1 cellular context compared by ENCODE assay signal in genomic region chr1:9234223-9235122, GRCh38.
TF ChIP-seq lines count a peak whose summit lies in the region.

A gene with protein sequence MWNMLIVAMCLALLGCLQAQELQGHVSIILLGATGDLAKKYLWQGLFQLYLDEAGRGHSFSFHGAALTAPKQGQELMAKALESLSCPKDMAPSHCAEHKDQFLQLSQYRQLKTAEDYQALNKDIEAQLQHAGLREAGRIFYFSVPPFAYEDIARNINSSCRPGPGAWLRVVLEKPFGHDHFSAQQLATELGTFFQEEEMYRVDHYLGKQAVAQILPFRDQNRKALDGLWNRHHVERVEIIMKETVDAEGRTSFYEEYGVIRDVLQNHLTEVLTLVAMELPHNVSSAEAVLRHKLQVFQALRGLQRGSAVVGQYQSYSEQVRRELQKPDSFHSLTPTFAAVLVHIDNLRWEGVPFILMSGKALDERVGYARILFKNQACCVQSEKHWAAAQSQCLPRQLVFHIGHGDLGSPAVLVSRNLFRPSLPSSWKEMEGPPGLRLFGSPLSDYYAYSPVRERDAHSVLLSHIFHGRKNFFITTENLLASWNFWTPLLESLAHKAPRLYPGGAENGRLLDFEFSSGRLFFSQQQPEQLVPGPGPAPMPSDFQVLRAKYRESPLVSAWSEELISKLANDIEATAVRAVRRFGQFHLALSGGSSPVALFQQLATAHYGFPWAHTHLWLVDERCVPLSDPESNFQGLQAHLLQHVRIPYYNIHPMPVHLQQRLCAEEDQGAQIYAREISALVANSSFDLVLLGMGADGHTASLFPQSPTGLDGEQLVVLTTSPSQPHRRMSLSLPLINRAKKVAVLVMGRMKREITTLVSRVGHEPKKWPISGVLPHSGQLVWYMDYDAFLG (plus strand): TSS chr1:9234774. CDS start chr1:9244935, 10,161 bp downstream.

TF ChIP-seq in HepG2, 621 proteins besides CTCF, POLR2A, EP300 and RAD21 (continued from another document and continues in another):
- TF ChIP-seq ZBTB25 (CRISPR knock-in tag; IDR thresholded peaks at IDR 0.05) (no peak), ZMAT3 (CRISPR knock-in tag; conservative IDR thresholded peaks at IDR 0.05) (peak; percentile 57; the same call in 1 of the 2 replicates), KAT2B (IDR thresholded peaks at IDR 0.05; ENCODE audit: borderline replicate concordance, low read depth, low read length) (no peak), ISL2 (CRISPR knock-in tag; IDR thresholded peaks at IDR 0.05) (0 out of 2 replicates have a peak, but pooled peaks have one; percentile 64), PLSCR1 (CRISPR knock-in tag; IDR thresholded peaks at IDR 0.05; ENCODE audit: borderline replicate concordance) (no peak), PAF1 (CRISPR knock-in tag; IDR thresholded peaks at IDR 0.05) (no peak), CBFB (CRISPR knock-in tag; IDR thresholded peaks at IDR 0.05) (no peak; the same call in 1 of the 2 replicates), ZNF282 (IDR thresholded peaks at IDR 0.05; ENCODE audit: partially characterized antibody) (no peak), ZNF543 (CRISPR knock-in tag; IDR thresholded peaks at IDR 0.05) (no peak), BCLAF1 (IDR thresholded peaks at IDR 0.05) (no peak), MBNL3 (CRISPR knock-in tag; conservative IDR thresholded peaks at IDR 0.05) (no peak), ZNF800 (CRISPR knock-in tag; IDR thresholded peaks at IDR 0.05) (peak; percentile 83), SP5 (CRISPR knock-in tag; IDR thresholded peaks at IDR 0.05; ENCODE audit: borderline replicate concordance, low read depth) (peak; percentile 55; the same call in 1 of the 2 replicates), CEBPB (IDR thresholded peaks at IDR 0.05; ENCODE audit: borderline replicate concordance, low read depth, low read length) (no peak), PCBP2 (optimal IDR thresholded peaks at IDR 0.05; ENCODE audit: low read depth, low read length, poor library complexity, severe bottlenecking) (no peak), ZNF468 (CRISPR knock-in tag; IDR thresholded peaks at IDR 0.05) (0 out of 2 replicates have a peak, but pooled peaks have one; percentile 35), CEBPG (CRISPR knock-in tag; IDR thresholded peaks at IDR 0.05) (peak; percentile 52), ZNF780A (CRISPR knock-in tag; IDR thresholded peaks at IDR 0.05) (no peak), MAX (IDR thresholded peaks at IDR 0.05) (peak; percentile 72), ZNF720 (CRISPR knock-in tag; IDR thresholded peaks at IDR 0.05) (no peak), ARID2 (CRISPR knock-in tag; IDR thresholded peaks at IDR 0.05; ENCODE audit: borderline replicate concordance) (no peak; the same call in 1 of the 2 replicates), ZNF460 (CRISPR knock-in tag; IDR thresholded peaks at IDR 0.05; ENCODE audit: borderline replicate concordance) (0 out of 2 replicates have a peak, but pooled peaks have one; percentile 43), DMAP1 (CRISPR knock-in tag; IDR thresholded peaks at IDR 0.05) (peak; percentile 43; the same call in 1 of the 2 replicates), JUND (CRISPR knock-in tag; IDR thresholded peaks at IDR 0.05) (no peak), ARNT2 (CRISPR knock-in tag; IDR thresholded peaks at IDR 0.05; ENCODE audit: low read depth) (peak; percentile 92), PHF20 (CRISPR knock-in tag; IDR thresholded peaks at IDR 0.05) (no peak), SNAPC2 (CRISPR knock-in tag; IDR thresholded peaks at IDR 0.05) (peak; percentile 24; the same call in 1 of the 2 replicates), ZNF709 (CRISPR knock-in tag; IDR thresholded peaks at IDR 0.05) (peak; percentile 69; the same call in 1 of the 2 replicates), ZNF749 (CRISPR knock-in tag; IDR thresholded peaks at IDR 0.05; ENCODE audit: borderline replicate concordance) (0 out of 2 replicates have a peak, but pooled peaks have one; percentile 39), CAMTA2 (CRISPR knock-in tag; IDR thresholded peaks at IDR 0.05; ENCODE audit: borderline replicate concordance) (no peak), POLR2AphosphoS5 (IDR thresholded peaks at IDR 0.05; ENCODE audit: low read depth, low read length) (peak; percentile 82), KAT7 (CRISPR knock-in tag; IDR thresholded peaks at IDR 0.05; ENCODE audit: borderline replicate concordance) (no peak)
- TF ChIP-seq, protein P1, sequence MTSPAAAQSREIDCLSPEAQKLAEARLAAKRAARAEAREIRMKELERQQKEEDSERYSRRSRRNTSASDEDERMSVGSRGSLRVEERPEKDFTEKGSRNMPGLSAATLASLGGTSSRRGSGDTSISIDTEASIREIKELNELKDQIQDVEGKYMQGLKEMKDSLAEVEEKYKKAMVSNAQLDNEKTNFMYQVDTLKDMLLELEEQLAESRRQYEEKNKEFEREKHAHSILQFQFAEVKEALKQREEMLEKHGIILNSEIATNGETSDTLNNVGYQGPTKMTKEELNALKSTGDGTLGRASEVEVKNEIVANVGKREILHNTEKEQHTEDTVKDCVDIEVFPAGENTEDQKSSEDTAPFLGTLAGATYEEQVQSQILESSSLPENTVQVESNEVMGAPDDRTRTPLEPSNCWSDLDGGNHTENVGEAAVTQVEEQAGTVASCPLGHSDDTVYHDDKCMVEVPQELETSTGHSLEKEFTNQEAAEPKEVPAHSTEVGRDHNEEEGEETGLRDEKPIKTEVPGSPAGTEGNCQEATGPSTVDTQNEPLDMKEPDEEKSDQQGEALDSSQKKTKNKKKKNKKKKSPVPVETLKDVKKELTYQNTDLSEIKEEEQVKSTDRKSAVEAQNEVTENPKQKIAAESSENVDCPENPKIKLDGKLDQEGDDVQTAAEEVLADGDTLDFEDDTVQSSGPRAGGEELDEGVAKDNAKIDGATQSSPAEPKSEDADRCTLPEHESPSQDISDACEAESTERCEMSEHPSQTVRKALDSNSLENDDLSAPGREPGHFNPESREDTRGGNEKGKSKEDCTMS (CRISPR knock-in tag; conservative IDR thresholded peaks at IDR 0.05) = no peak
- TF ChIP-seq, protein P2, sequence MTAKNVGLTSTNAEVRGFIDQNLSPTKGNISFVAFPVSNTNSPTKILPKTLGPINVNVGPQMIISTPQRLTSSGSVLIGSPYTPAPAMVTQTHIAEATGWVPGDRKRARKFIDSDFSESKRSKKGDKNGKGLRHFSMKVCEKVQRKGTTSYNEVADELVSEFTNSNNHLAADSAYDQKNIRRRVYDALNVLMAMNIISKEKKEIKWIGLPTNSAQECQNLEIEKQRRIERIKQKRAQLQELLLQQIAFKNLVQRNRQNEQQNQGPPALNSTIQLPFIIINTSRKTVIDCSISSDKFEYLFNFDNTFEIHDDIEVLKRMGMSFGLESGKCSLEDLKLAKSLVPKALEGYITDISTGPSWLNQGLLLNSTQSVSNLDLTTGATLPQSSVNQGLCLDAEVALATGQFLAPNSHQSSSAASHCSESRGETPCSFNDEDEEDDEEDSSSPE (CRISPR knock-in tag; IDR thresholded peaks at IDR 0.05) = 0 out of 2 replicates have a peak, but pooled peaks have one; percentile 42
- TF ChIP-seq, protein P3, sequence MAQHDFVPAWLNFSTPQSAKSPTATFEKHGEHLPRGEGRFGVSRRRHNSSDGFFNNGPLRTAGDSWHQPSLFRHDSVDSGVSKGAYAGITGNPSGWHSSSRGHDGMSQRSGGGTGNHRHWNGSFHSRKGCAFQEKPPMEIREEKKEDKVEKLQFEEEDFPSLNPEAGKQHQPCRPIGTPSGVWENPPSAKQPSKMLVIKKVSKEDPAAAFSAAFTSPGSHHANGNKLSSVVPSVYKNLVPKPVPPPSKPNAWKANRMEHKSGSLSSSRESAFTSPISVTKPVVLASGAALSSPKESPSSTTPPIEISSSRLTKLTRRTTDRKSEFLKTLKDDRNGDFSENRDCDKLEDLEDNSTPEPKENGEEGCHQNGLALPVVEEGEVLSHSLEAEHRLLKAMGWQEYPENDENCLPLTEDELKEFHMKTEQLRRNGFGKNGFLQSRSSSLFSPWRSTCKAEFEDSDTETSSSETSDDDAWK (CRISPR knock-in tag; IDR thresholded peaks at IDR 0.05) = no peak
- TF ChIP-seq, protein P4, sequence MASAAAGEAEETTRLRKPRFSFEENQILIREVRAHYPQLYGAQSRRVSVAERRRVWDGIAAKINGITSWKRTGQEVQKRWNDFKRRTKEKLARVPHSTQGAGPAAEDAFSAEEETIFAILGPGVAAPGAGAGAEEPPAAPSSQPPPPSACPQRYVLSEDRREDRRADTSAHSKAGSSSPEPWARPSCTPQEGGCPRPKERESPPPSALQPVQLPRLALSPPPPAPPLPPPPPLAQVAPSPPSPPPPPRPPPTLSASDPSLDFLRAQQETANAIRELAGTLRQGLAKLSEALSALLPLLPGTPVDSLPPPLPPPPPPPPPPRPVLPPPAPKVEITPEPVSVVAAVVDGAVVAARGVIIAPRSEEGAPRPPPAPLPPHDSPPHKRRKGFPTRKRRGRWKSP (CRISPR knock-in tag; IDR thresholded peaks at IDR 0.05) = peak; percentile 61; the same call in 1 of the 2 replicates
- TF ChIP-seq, protein P5, sequence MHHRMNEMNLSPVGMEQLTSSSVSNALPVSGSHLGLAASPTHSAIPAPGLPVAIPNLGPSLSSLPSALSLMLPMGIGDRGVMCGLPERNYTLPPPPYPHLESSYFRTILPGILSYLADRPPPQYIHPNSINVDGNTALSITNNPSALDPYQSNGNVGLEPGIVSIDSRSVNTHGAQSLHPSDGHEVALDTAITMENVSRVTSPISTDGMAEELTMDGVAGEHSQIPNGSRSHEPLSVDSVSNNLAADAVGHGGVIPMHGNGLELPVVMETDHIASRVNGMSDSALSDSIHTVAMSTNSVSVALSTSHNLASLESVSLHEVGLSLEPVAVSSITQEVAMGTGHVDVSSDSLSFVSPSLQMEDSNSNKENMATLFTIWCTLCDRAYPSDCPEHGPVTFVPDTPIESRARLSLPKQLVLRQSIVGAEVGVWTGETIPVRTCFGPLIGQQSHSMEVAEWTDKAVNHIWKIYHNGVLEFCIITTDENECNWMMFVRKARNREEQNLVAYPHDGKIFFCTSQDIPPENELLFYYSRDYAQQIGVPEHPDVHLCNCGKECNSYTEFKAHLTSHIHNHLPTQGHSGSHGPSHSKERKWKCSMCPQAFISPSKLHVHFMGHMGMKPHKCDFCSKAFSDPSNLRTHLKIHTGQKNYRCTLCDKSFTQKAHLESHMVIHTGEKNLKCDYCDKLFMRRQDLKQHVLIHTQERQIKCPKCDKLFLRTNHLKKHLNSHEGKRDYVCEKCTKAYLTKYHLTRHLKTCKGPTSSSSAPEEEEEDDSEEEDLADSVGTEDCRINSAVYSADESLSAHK (CRISPR knock-in tag; IDR thresholded peaks at IDR 0.05; ENCODE audit: borderline replicate concordance) = no peak
- TF ChIP-seq, protein P6, sequence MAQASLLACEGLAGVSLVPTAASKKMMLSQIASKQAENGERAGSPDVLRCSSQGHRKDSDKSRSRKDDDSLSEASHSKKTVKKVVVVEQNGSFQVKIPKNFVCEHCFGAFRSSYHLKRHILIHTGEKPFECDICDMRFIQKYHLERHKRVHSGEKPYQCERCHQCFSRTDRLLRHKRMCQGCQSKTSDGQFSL (CRISPR knock-in tag; IDR thresholded peaks at IDR 0.05) = no peak; the same call in 1 of the 2 replicates
